21 cellular contexts compared by ENCODE assay signal in the genomic region with DNA sequence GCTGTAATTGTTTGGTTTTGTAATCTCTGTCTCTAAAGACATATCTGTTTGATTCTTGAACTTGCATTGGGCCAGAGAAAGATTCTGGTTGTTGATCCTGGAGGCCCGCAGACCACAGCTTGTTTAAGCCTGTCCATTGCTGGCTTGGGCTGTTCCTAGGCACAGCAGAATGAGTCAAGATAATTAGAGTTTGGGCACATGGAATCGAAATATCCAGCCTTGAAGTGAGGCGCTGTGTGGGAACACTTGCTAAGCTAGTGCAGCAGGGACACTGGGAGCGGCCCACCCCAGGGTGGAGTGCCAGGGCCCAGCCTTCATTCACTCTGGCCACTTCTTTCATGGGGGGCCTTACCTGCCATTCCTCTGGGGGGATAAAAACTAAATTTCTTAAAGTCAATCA.
A peak's percentile ranks its signal among the peaks of the same experiment; 100 is the strongest.
DNase-seq lines count a peak whose midpoint lies in the region; ATAC-seq, FAIRE-seq and TF ChIP-seq lines count a peak whose summit lies in the region.
"Had no signal": no experiment of that assay in that cellular context is flagged by ENCODE, and none has a peak within 500 bp of the region (broad histone marks: within the 10 kb centered on the region; RNA-seq: fewer than 3 reads in every experiment).

No MANE protein-coding gene starts in this region.

- 90% methylated on average over 4 of the region's 4 CpGs for WGBS in right cardiac atrium
- WGBS in aorta, 2 donors: 67 to 74% methylated on average over 4 of the region's 4 CpGs
- 86% methylated on average over 4 of the region's 4 CpGs for WGBS in prostate gland

- H3K36me3 ChIP-seq in bronchial epithelial cell (ENCODE audit: control insufficient read depth, insufficient read depth, low read length) (peaks cover 5% of the 10 kb centered on the region), aorta (ENCODE audit: control insufficient read depth in 1 of 2, insufficient read depth in 2 of 2, low read length in 1 of 2) (peaks cover 6 to 10% of the 10 kb centered on the region in 2 donors), prostate gland (peaks cover 0 to 4% of the 10 kb centered on the region in 2 donors)
- H3K36me3 ChIP-seq: BE2C had no signal

- H3K4me3 ChIP-seq in right cardiac atrium (ENCODE audit: low read length): no peak overlapping the region
- no peak overlapping the region for H3K4me3 ChIP-seq in bronchial epithelial cell (ENCODE audit: low read depth, low read length)
- no peak overlapping the region for H3K4me3 ChIP-seq in epithelial cell of esophagus (ENCODE audit: low read length)
- H3K4me3 ChIP-seq in aorta (ENCODE audit: low read length in 2 of 2): no peak overlapping the region
- H3K4me3 ChIP-seq in prostate gland: no peak overlapping the region
- H3K4me3 ChIP-seq: GM23248 had no signal

- no peak for TF ChIP-seq POLR2A in prostate gland (IDR thresholded peaks at IDR 0.05)

- FAIRE-seq in bronchial epithelial cell (lab: Jason Lieb, UNC): no peak
- FAIRE-seq: G401.6, GM12891, GM18507, H54 had no signal

- ATAC-seq in right cardiac atrium (peak; percentile 37 to 47), Right ventricle myocardium superior (ENCODE audit: poor library complexity) (no peak), aorta (ENCODE audit: low FRiP score) (peak; percentile 53)
- ATAC-seq: HCT116 had no signal

- H3K27me3 ChIP-seq in right cardiac atrium (ENCODE audit: control insufficient read depth, insufficient read depth): no peaks in the 10 kb centered on the region
- H3K27me3 ChIP-seq in bronchial epithelial cell (ENCODE audit: control insufficient read depth, insufficient read depth, low read length): no peaks in the 10 kb centered on the region
- no peaks in the 10 kb centered on the region for H3K27me3 ChIP-seq in aorta (ENCODE audit: control insufficient read depth in 1 of 2, insufficient read depth in 2 of 2, low read length in 1 of 2)
- H3K27me3 ChIP-seq in prostate gland (replicated peaks; ENCODE audit: insufficient read depth): no peaks in the 10 kb centered on the region
- H3K27me3 ChIP-seq: BE2C had no signal

- intact Hi-C loops in right cardiac atrium (cut with DNase I) (loop anchor here in 1 of 4 donors (10.0 kb wide), 1 partner anchor 161 kb away; no protein-coding TSS in a partner anchor), Right ventricle myocardium superior (cut with DNase I) (loop anchor here (10.0 kb wide), 1 partner anchor 161 kb away; no protein-coding TSS in a partner anchor), aorta (cut with DNase I) (loop anchor here in 1 of 2 donors (10.0 kb wide), 1 partner anchor 161 kb away; no protein-coding TSS in a partner anchor), prostate gland (cut with DNase I) (no loop called here)

- H3K4me1 ChIP-seq in right cardiac atrium (ENCODE audit: control insufficient read depth, insufficient read depth, low read length): no peaks in the 10 kb centered on the region
- no peaks in the 10 kb centered on the region for H3K4me1 ChIP-seq in aorta (ENCODE audit: control insufficient read depth in 1 of 2, insufficient read depth in 2 of 2, low read length in 2 of 2)
- no peaks in the 10 kb centered on the region for H3K4me1 ChIP-seq in prostate gland (replicated peaks)
- H3K4me1 ChIP-seq: BE2C had no signal

- DNase-seq in right cardiac atrium: no peak
- no peak for DNase-seq in Right ventricle myocardium superior
- peak; percentile 47 for DNase-seq in bronchial epithelial cell (ENCODE audit: low read depth)
- DNase-seq in epithelial cell of esophagus (ENCODE audit: low read depth): peak; percentile 41
- no peak for DNase-seq in aorta
- DNase-seq in epidermal melanocyte (ENCODE audit: insufficient read length, low spot score): no peak
- no peak for DNase-seq in Kasumi-1 (lab: John Stamatoyannopoulos, UW)
- no peak for DNase-seq in prostate gland (ENCODE audit: low spot score)
- DNase-seq: BE2C; C1 segment of cervical spinal cord; CD4-positive, CD25-positive, alpha-beta regulatory T cell; CD8-positive, alpha-beta memory T cell; COR-L47; DMS 273 treated with DMSO at 0.1 percent for 48 hours; DMS53; GM23248 had no signal

- TF ChIP-seq CTCF in bronchial epithelial cell (IDR thresholded peaks at IDR 0.05; ENCODE audit: insufficient read depth, low read length, severe bottlenecking): no peak
- TF ChIP-seq CTCF in epithelial cell of esophagus (IDR thresholded peaks at IDR 0.05; ENCODE audit: insufficient read depth, low read depth, low read length, missing control alignments): no peak
- no peak for TF ChIP-seq CTCF in prostate gland (IDR thresholded peaks at IDR 0.05)

- H3K27ac ChIP-seq in right cardiac atrium (ENCODE audit: low read length): no peak overlapping the region
- no peak overlapping the region for H3K27ac ChIP-seq in aorta (ENCODE audit: low read depth in 1 of 2, low read length in 2 of 2)
- no peak overlapping the region for H3K27ac ChIP-seq in prostate gland
- H3K27ac ChIP-seq: GM23248 had no signal

- H3K9me3 ChIP-seq in right cardiac atrium (ENCODE audit: control insufficient read depth, low read length): no peaks in the 10 kb centered on the region
- no peaks in the 10 kb centered on the region for H3K9me3 ChIP-seq in aorta (ENCODE audit: control insufficient read depth, low read length)
- no peaks in the 10 kb centered on the region for H3K9me3 ChIP-seq in prostate gland
- H3K9me3 ChIP-seq: BE2C had no signal

Comparison
In these comparisons a context has a peak if more than half of its experiments do, and no peak if none do; other contexts are left out.
1. DNase-seq: peak in bronchial epithelial cell (single experiment) and epithelial cell of esophagus (single experiment); none in right cardiac atrium (0 of 3), Right ventricle myocardium superior (single experiment), aorta (0 of 2), epidermal melanocyte (single experiment), Kasumi-1 (0 of 2) and prostate gland (single experiment).